Comparison of ENCODE assay signal across 28 cellular contexts in genomic region chr4:12973522-12973921, GRCh38.
"Had no signal": no experiment of that assay in that cellular context is flagged by ENCODE, and none has a peak within 500 bp of the region (broad histone marks: within the 10 kb centered on the region; RNA-seq: fewer than 3 reads in every experiment).

No MANE protein-coding gene starts in this region.

- DNase-seq: naive thymus-derived CD8-positive, alpha-beta T cell; nephron progenitor cell; nucleus accumbens; pancreas; retina; right cardiac atrium; spleen; stimulated activated CD4-positive, alpha-beta T cell treated with anti-CD3 and anti-CD28 coated beads, Interleukin-12 subunit alpha, Interleukin-12 subunit beta, amount 100 ng/mL, for 4 hours; stimulated activated CD4-positive, alpha-beta T cell treated with anti-CD3 and anti-CD28 coated beads, Interleukin-1b, Interleukin-23, amount 100 ng/mL, for 48 hours; stimulated activated CD4-positive, alpha-beta T cell treated with anti-CD3 and anti-CD28 coated beads, Interleukin-4, amount 100 ng/mL, for 1 hour; stimulated activated CD4-positive, alpha-beta T cell treated with anti-CD3 and anti-CD28 coated beads, Interleukin-4, amount 100 ng/mL, for 4 hours; stimulated activated CD8-positive, alpha-beta memory T cell treated with anti-CD3 and anti-CD28 coated beads, Interleukin-4, amount 100 ng/mL, for 48 hours; stimulated activated naive CD4-positive, alpha-beta T cell treated with Interleukin-2 at 50 U/mL for 16 hours; stomach; thyroid gland; trophoblast cell; upper lobe of left lung had no signal

- H3K27ac ChIP-seq: neutrophil, pancreas, prostate gland, skin epidermis, spleen, stomach, thoracic aorta, thyroid gland, tibial nerve, upper lobe of left lung, vagina had no signal

- FAIRE-seq: pancreas, urothelium cell line had no signal

- H3K4me1 ChIP-seq: pancreas, prostate gland, spleen, stomach, thyroid gland, tibial nerve, upper lobe of left lung, vagina had no signal

- H3K27me3 ChIP-seq: neutrophil, pancreas, spleen, stomach, thyroid gland, tibial nerve, upper lobe of left lung, vagina had no signal

- H3K4me3 ChIP-seq: pancreas, prostate gland, skin epidermis, smooth muscle cell, spleen, stomach, thoracic aorta, thyroid gland, tibial nerve, upper lobe of left lung, vagina had no signal

- H3K4me2 ChIP-seq: smooth muscle cell had no signal

- H3K9me3 ChIP-seq: neutrophil, pancreas, prostate gland, stomach, thoracic aorta, thyroid gland, upper lobe of left lung, vagina had no signal

- H3K36me3 ChIP-seq: neutrophil, pancreas, prostate gland, spleen, stomach, thoracic aorta, thyroid gland, tibial nerve, upper lobe of left lung, vagina had no signal

- ATAC-seq: naive thymus-derived CD8-positive, alpha-beta T cell; natural killer cell treated with Interleukin-12 subunit alpha and Interleukin-12 subunit beta and Interleukin-15 and Interleukin-18, amount 100 ng/mL, for 72 hours; pancreas; right cardiac atrium; sciatic nerve; stimulated activated memory B cell treated with anti-CD40 and anti-IgM and Interleukin-4, amounts not matched to agents 10 μg/mL and 1 μg/mL and 100 μg/mL, for 72 hours had no signal
